17 cellular contexts compared by ENCODE assay signal in genomic region chr21:36347962-36348328, GRCh38. TPM values are rescaled to one million over a fixed set of nuclear protein-coding genes. Genes with fewer than 3 reads are reported as not detected.
A peak's percentile ranks its signal among the peaks of the same experiment; 100 is the strongest.
DNase-seq lines count a peak whose midpoint lies in the region; ATAC-seq and TF ChIP-seq lines count a peak whose summit lies in the region.
"Had no signal": no experiment of that assay in that cellular context is flagged by ENCODE, and none has a peak within 500 bp of the region (broad histone marks: within the 10 kb centered on the region; RNA-seq: fewer than 3 reads in every experiment).

No MANE protein-coding gene starts in this region.

- peaks cover 50% of the 10 kb centered on the region for H3K36me3 ChIP-seq in GM23338 (ENCODE audit: insufficient read depth)
- H3K36me3 ChIP-seq: uterus had no signal

- no peaks in the 10 kb centered on the region for H3K4me1 ChIP-seq in GM23338 (ENCODE audit: insufficient read depth)
- H3K4me1 ChIP-seq: breast epithelium, suprapubic skin, uterus had no signal

- no peak overlapping the region for H3K4me3 Mint-ChIP-seq in activated CD4-positive, alpha-beta memory T cell treated with anti-CD3 and anti-CD28 coated beads for 36 hours
- H3K4me3 Mint-ChIP-seq in activated CD4-positive, alpha-beta memory T cell treated with anti-CD3 and anti-CD28 coated beads, Interleukin-2, amount 10 ng/mL, durations not matched to agents 7 days and 5 days, result no peak overlapping the region
- H3K4me3 Mint-ChIP-seq in central memory CD8-positive, alpha-beta T cell, result no peak overlapping the region
- H3K4me3 Mint-ChIP-seq in GM23338, result no peak overlapping the region
- H3K4me3 Mint-ChIP-seq: activated CD8-positive, alpha-beta T cell treated with anti-CD3 and anti-CD28 coated beads for 36 hours; activated naive CD8-positive, alpha-beta T cell treated with anti-CD3 and anti-CD28 coated beads for 36 hours; neural crest cell had no signal

- intact Hi-C loops in activated CD4-positive, alpha-beta memory T cell treated with anti-CD3 and anti-CD28 coated beads for 36 hours (cut with micrococcal nuclease), result no loop called here

- DNase-seq in activated CD4-positive, alpha-beta memory T cell treated with anti-CD3 and anti-CD28 coated beads for 36 hours, result no peak
- DNase-seq in activated CD4-positive, alpha-beta memory T cell treated with anti-CD3 and anti-CD28 coated beads, Interleukin-2, amount 10 ng/mL, durations not matched to agents 7 days and 5 days, result no peak
- DNase-seq in HS-5 (ENCODE audit: low read depth) (peak; percentile 11), renal cortical epithelial cell (ENCODE audit: low read depth) (peak; percentile 29), GM23338 (ENCODE audit: low spot score) (no peak)
- no peak for DNase-seq in central memory CD8-positive, alpha-beta T cell (ENCODE audit: low spot score in 2 of 2)
- DNase-seq: activated CD8-positive, alpha-beta T cell treated with anti-CD3 and anti-CD28 coated beads for 36 hours; activated naive CD8-positive, alpha-beta T cell treated with anti-CD3 and anti-CD28 coated beads for 36 hours; activated T-cell treated with anti-CD3 and anti-CD28 coated beads, Interleukin-2, amount 50 U/mL, for 48 hours; dorsolateral prefrontal cortex; NCI-H1105 treated with DMSO at 0.1 percent for 48 hours; uterus had no signal

- no peaks in the 10 kb centered on the region for H3K79me2 ChIP-seq in GM23338 (replicated peaks; ENCODE audit: insufficient read depth)

- H3K4me2 ChIP-seq in GM23338, result no peak overlapping the region

- no peak overlapping the region for H3K4me3 ChIP-seq in GM23338
- H3K4me3 ChIP-seq: breast epithelium, dorsolateral prefrontal cortex, suprapubic skin, uterus had no signal

- no peaks in the 10 kb centered on the region for H3K9me2 ChIP-seq in GM23338 (ENCODE audit: insufficient read depth)

- peak overlapping the region; percentile 38 for H3K27ac Mint-ChIP-seq in activated CD4-positive, alpha-beta memory T cell treated with anti-CD3 and anti-CD28 coated beads for 36 hours
- no peak overlapping the region for H3K27ac Mint-ChIP-seq in activated CD4-positive, alpha-beta memory T cell treated with anti-CD3 and anti-CD28 coated beads, Interleukin-2, amount 10 ng/mL, durations not matched to agents 7 days and 5 days
- peak overlapping the region; percentile 0 for H3K27ac Mint-ChIP-seq in central memory CD8-positive, alpha-beta T cell (ENCODE audit: low read depth)
- H3K27ac Mint-ChIP-seq in GM23338, result no peak overlapping the region
- H3K27ac Mint-ChIP-seq: activated CD8-positive, alpha-beta T cell treated with anti-CD3 and anti-CD28 coated beads for 36 hours; activated naive CD8-positive, alpha-beta T cell treated with anti-CD3 and anti-CD28 coated beads for 36 hours had no signal

- H3F3A ChIP-seq in GM23338 (replicated peaks; ENCODE audit: low read depth), result no peaks in the 10 kb centered on the region

- no peak for ATAC-seq in central memory CD8-positive, alpha-beta T cell (replicated peaks; ENCODE audit: extremely low read depth, poor library complexity, severe bottlenecking)
- ATAC-seq in GM21447 (IDR thresholded peaks at IDR 0.05; ENCODE audit: unreplicated experiment) (no peak), GM23338 (no peak), GM21360 (IDR thresholded peaks at IDR 0.05; ENCODE audit: unreplicated experiment) (no peak)
- ATAC-seq: activated CD8-positive, alpha-beta T cell treated with anti-CD3 and anti-CD28 coated beads for 36 hours had no signal

- TF ChIP-seq CTCF in GM23338 (conservative IDR thresholded peaks at IDR 0.05; ENCODE audit: low read depth in 2 of 2), result no peak

- no peaks in the 10 kb centered on the region for H3K27me3 ChIP-seq in GM23338 (ENCODE audit: insufficient read depth)
- H3K27me3 ChIP-seq: breast epithelium, dorsolateral prefrontal cortex, suprapubic skin, uterus had no signal

- peaks cover 10% of the 10 kb centered on the region for H3K4me1 Mint-ChIP-seq in activated CD4-positive, alpha-beta memory T cell treated with anti-CD3 and anti-CD28 coated beads for 36 hours (ENCODE audit: low read depth)
- H3K4me1 Mint-ChIP-seq in activated CD4-positive, alpha-beta memory T cell treated with anti-CD3 and anti-CD28 coated beads, Interleukin-2, amount 10 ng/mL, durations not matched to agents 7 days and 5 days, result peaks cover 7% of the 10 kb centered on the region
- H3K4me1 Mint-ChIP-seq in central memory CD8-positive, alpha-beta T cell, result peaks cover 12% of the 10 kb centered on the region
- no peaks in the 10 kb centered on the region for H3K4me1 Mint-ChIP-seq in GM23338
- H3K4me1 Mint-ChIP-seq: neural crest cell had no signal

- no peaks in the 10 kb centered on the region for H3K27me3 Mint-ChIP-seq in activated CD4-positive, alpha-beta memory T cell treated with anti-CD3 and anti-CD28 coated beads for 36 hours
- no peaks in the 10 kb centered on the region for H3K27me3 Mint-ChIP-seq in activated CD4-positive, alpha-beta memory T cell treated with anti-CD3 and anti-CD28 coated beads, Interleukin-2, amount 10 ng/mL, durations not matched to agents 7 days and 5 days
- H3K27me3 Mint-ChIP-seq in central memory CD8-positive, alpha-beta T cell, result no peaks in the 10 kb centered on the region
- peaks cover 4% of the 10 kb centered on the region for H3K27me3 Mint-ChIP-seq in GM23338 (ENCODE audit: insufficient read depth, low read depth, poor library complexity)
- H3K27me3 Mint-ChIP-seq: activated CD8-positive, alpha-beta T cell treated with anti-CD3 and anti-CD28 coated beads for 36 hours; activated naive CD8-positive, alpha-beta T cell treated with anti-CD3 and anti-CD28 coated beads for 36 hours had no signal

- no peaks in the 10 kb centered on the region for H3K9me3 Mint-ChIP-seq in activated CD4-positive, alpha-beta memory T cell treated with anti-CD3 and anti-CD28 coated beads for 36 hours
- no peaks in the 10 kb centered on the region for H3K9me3 Mint-ChIP-seq in activated CD4-positive, alpha-beta memory T cell treated with anti-CD3 and anti-CD28 coated beads, Interleukin-2, amount 10 ng/mL, durations not matched to agents 7 days and 5 days
- no peaks in the 10 kb centered on the region for H3K9me3 Mint-ChIP-seq in central memory CD8-positive, alpha-beta T cell
- no peaks in the 10 kb centered on the region for H3K9me3 Mint-ChIP-seq in GM23338
- H3K9me3 Mint-ChIP-seq: activated CD8-positive, alpha-beta T cell treated with anti-CD3 and anti-CD28 coated beads for 36 hours; activated naive CD8-positive, alpha-beta T cell treated with anti-CD3 and anti-CD28 coated beads for 36 hours; neural crest cell had no signal

- no peak overlapping the region for H3K27ac ChIP-seq in GM23338 (ENCODE audit: low read depth)
- H3K27ac ChIP-seq: breast epithelium, dorsolateral prefrontal cortex, suprapubic skin, uterus had no signal

- no peak overlapping the region for H2AFZ ChIP-seq in GM23338

- CTCF ChIA-PET in activated CD4-positive, alpha-beta memory T cell treated with anti-CD3 and anti-CD28 coated beads for 36 hours (lab: Charles Lee), result no interaction called here
- CTCF ChIA-PET in activated CD4-positive, alpha-beta memory T cell treated with anti-CD3 and anti-CD28 coated beads, Interleukin-2, amount 10 ng/mL, durations not matched to agents 7 days and 5 days (lab: Charles Lee), result no interaction called here

- peaks cover 29% of the 10 kb centered on the region for H3K36me3 Mint-ChIP-seq in activated CD4-positive, alpha-beta memory T cell treated with anti-CD3 and anti-CD28 coated beads for 36 hours
- H3K36me3 Mint-ChIP-seq in activated CD4-positive, alpha-beta memory T cell treated with anti-CD3 and anti-CD28 coated beads, Interleukin-2, amount 10 ng/mL, durations not matched to agents 7 days and 5 days (ENCODE audit: low read depth), result peaks cover 66% of the 10 kb centered on the region
- peaks cover 70% of the 10 kb centered on the region for H3K36me3 Mint-ChIP-seq in central memory CD8-positive, alpha-beta T cell (ENCODE audit: insufficient read depth)
- H3K36me3 Mint-ChIP-seq in GM23338 (ENCODE audit: low read depth), result peaks cover 66% of the 10 kb centered on the region

- H4K20me1 ChIP-seq in GM23338 (replicated peaks; ENCODE audit: insufficient read depth), result peaks cover 6% of the 10 kb centered on the region; the same call in 1 of the 2 replicates

- POLR2A ChIA-PET in activated CD4-positive, alpha-beta memory T cell treated with anti-CD3 and anti-CD28 coated beads for 36 hours (lab: Charles Lee), result no interaction called here
- POLR2A ChIA-PET in activated CD4-positive, alpha-beta memory T cell treated with anti-CD3 and anti-CD28 coated beads, Interleukin-2, amount 10 ng/mL, durations not matched to agents 7 days and 5 days (lab: Charles Lee), result no interaction called here

TF ChIP-seq in GM23338, 12 proteins besides CTCF, POLR2A, EP300 and RAD21 (continues in another document):
- TF ChIP-seq ETS1 (IDR thresholded peaks at IDR 0.05) (no peak), ZNF114 (CRISPR knock-in tag; IDR thresholded peaks at IDR 0.05) (no peak), NANOG (IDR thresholded peaks at IDR 0.05; ENCODE audit: borderline replicate concordance) (no peak), POLR2AphosphoS5 (IDR thresholded peaks at IDR 0.05; ENCODE audit: low read depth) (no peak), ZNF331 (CRISPR knock-in tag; IDR thresholded peaks at IDR 0.05; ENCODE audit: low read depth) (no peak), EZH2phosphoT487 (IDR thresholded peaks at IDR 0.05; ENCODE audit: unreplicated experiment) (no peak)

RNA-seq across cellular contexts. Expression of gene MORC3, which starts 27.9 kb away (rescaled TPM):
- total RNA-seq in activated CD4-positive, alpha-beta memory T cell treated with anti-CD3 and anti-CD28 coated beads for 36 hours, result 10 to 100 TPM; 27.7 to 30.0 TPM
- total RNA-seq in activated CD4-positive, alpha-beta memory T cell treated with anti-CD3 and anti-CD28 coated beads, Interleukin-2, amount 10 ng/mL, durations not matched to agents 7 days and 5 days, result 10 to 100 TPM; 43.6 to 44.3 TPM
- 43.4 and 46.7 TPM in 2 replicates for total RNA-seq in renal cortical epithelial cell
- total RNA-seq in GM23338 (2014; rRNA removed; shearing (Covaris generic)), result 22.3 and 25.4 TPM in 2 replicates
- polyA plus RNA-seq in GM23338 (2016; fragmentation: Nextera tagmentation; extraction: Ambion mirVana), result 9.1 and 11.5 TPM in 2 replicates

RNA-seq across cellular contexts. Expression of gene CHAF1B, which starts 37.2 kb away (rescaled TPM):
- total RNA-seq in activated CD4-positive, alpha-beta memory T cell treated with anti-CD3 and anti-CD28 coated beads for 36 hours, result 10 to 100 TPM; 28.9 to 31.2 TPM
- total RNA-seq in activated CD4-positive, alpha-beta memory T cell treated with anti-CD3 and anti-CD28 coated beads, Interleukin-2, amount 10 ng/mL, durations not matched to agents 7 days and 5 days, result 10 to 100 TPM; 18.8 to 23.9 TPM
- total RNA-seq in renal cortical epithelial cell, result 0.70 and 3.1 TPM in 2 replicates
- total RNA-seq in GM23338 (2014; rRNA removed; shearing (Covaris generic)), result 13.1 and 17.4 TPM in 2 replicates
- polyA plus RNA-seq in GM23338 (2016; fragmentation: Nextera tagmentation; extraction: Ambion mirVana), result 7.9 and 9.0 TPM in 2 replicates

Comparison
In these comparisons a context has a peak if more than half of its experiments do, and no peak if none do; other contexts are left out.
1. H3K27ac Mint-ChIP-seq: peak in activated CD4-positive, alpha-beta memory T cell treated with anti-CD3 and anti-CD28 coated beads for 36 hours (single experiment) and central memory CD8-positive, alpha-beta T cell (single experiment); none in activated CD4-positive, alpha-beta memory T cell treated with anti-CD3 and anti-CD28 coated beads, Interleukin-2, amount 10 ng/mL, durations not matched to agents 7 days and 5 days (single experiment) and GM23338 (single experiment).
2. DNase-seq: peak in HS-5 (single experiment) and renal cortical epithelial cell (single experiment); none in activated CD4-positive, alpha-beta memory T cell treated with anti-CD3 and anti-CD28 coated beads for 36 hours (single experiment), activated CD4-positive, alpha-beta memory T cell treated with anti-CD3 and anti-CD28 coated beads, Interleukin-2, amount 10 ng/mL, durations not matched to agents 7 days and 5 days (single experiment), central memory CD8-positive, alpha-beta T cell (0 of 2) and GM23338 (single experiment).